In the genomic region with DNA sequence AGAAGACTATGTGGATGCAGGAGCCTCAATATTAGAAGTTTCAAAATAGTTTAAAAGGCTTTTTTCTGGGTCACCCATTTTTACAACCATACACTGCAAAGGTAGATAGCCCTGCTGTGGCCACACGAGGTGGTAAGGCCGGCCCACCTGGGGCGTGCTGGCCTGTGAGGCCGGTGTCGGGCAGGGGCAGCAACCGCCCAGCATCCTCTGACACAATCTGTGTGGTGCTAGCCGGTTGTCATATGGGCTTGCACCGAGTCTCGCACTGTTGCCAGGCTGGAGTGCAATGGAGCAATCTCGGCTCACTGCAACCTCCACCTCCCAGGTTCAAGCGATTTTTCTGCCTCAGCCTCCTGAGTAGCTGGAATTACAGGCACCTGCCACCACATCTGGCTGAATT, we compare ENCODE assay signal across 26 cellular contexts.
"Had no signal": no experiment of that assay in that cellular context is flagged by ENCODE, and none has a peak within 500 bp of the region (broad histone marks: within the 10 kb centered on the region; RNA-seq: fewer than 3 reads in every experiment).

No MANE protein-coding gene starts in this region.

- H3K27ac ChIP-seq: ascending aorta, breast epithelium, cardiac muscle cell, epithelial cell of prostate, esophagus squamous epithelium, gastroesophageal sphincter had no signal

- H3K27me3 ChIP-seq: ascending aorta, breast epithelium, cardiac muscle cell, esophagus squamous epithelium had no signal

- DNase-seq: activated CD4-positive, alpha-beta memory T cell treated with anti-CD3 and anti-CD28 coated beads for 36 hours; activated CD4-positive, alpha-beta T cell treated with anti-CD3 and anti-CD28 coated beads for 36 hours; activated CD4-positive, alpha-beta T cell treated with anti-CD3 and anti-CD28 coated beads, Interleukin-2, amount 10 ng/mL, durations not matched to agents 24 days and 14 days; activated CD4-positive, CD25-positive, alpha-beta regulatory T cell; activated CD4-positive, CD25-positive, alpha-beta regulatory T cell treated with anti-CD3 and anti-CD28 coated beads, Interleukin-2, amount 50 U/mL, for 72 hours; activated CD8-positive, alpha-beta memory T cell treated with anti-CD3 and anti-CD28 coated beads, Interleukin-2, amount 10 ng/mL, durations not matched to agents 7 days and 5 days; activated CD8-positive, alpha-beta memory T cell treated with anti-CD3 and anti-CD28 coated beads, Interleukin-2, amount 50 U/mL, for 4 hours; activated CD8-positive, alpha-beta T cell treated with anti-CD3 and anti-CD28 coated beads, Interleukin-2, amount 10 ng/mL, durations not matched to agents 7 days and 5 days; activated effector memory CD4-positive, alpha-beta T cell treated with anti-CD3 and anti-CD28 coated beads, Interleukin-2, amount 50 U/mL, for 16 hours; activated naive CD4-positive, alpha-beta T cell; activated naive CD4-positive, alpha-beta T cell treated with anti-CD3 and anti-CD28 coated beads, Interleukin-2, amount 10 ng/mL, durations not matched to agents 7 days and 5 days; activated naive CD8-positive, alpha-beta T cell treated with anti-CD3 and anti-CD28 coated beads, Interleukin-2, amount 10 ng/mL, durations not matched to agents 7 days and 5 days; activated T-cell treated with anti-CD3 and anti-CD28 coated beads, Interleukin-2, amount 50 U/mL, for 1 hour; activated T-cell treated with anti-CD3 and anti-CD28 coated beads, Interleukin-2, amount 50 U/mL, for 48 hours; effector CD8-positive, alpha-beta T cell; esophagus squamous epithelium; foreskin melanocyte; T-helper 2 cell had no signal

- H3K4me3 ChIP-seq: ascending aorta, breast epithelium, cardiac muscle cell, esophagus squamous epithelium, gastroesophageal sphincter had no signal

- H3K36me3 ChIP-seq: ascending aorta, breast epithelium, cardiac muscle cell, esophagus squamous epithelium, gastroesophageal sphincter had no signal

- H3K9me3 ChIP-seq: ascending aorta, breast epithelium, esophagus squamous epithelium, gastroesophageal sphincter had no signal

- H3K4me1 ChIP-seq: ascending aorta, breast epithelium, esophagus squamous epithelium, gastroesophageal sphincter had no signal

- FAIRE-seq: colon, endometrium, endothelial cell of umbilical vein had no signal
